ENCODE assay signal across 16 cellular contexts in the genomic region with DNA sequence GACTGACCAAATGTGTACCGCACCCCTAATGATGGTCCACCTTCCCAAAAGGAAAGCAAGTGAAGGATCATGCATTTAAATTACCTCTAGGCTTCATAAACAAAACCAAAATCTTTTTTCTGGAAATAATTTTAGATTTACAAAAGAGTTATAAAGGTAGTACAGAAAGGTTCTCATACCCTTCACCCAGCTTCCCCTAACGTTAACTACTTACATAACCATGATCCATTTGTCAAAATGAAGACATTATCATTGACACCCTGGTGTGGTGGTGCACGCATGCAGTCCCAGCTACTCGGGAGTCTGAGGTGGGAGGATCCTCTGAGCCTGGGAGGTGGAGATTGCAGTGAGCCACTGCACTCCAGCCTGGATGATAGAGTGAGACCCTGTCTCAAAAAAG.
DNase-seq lines count a peak whose midpoint lies in the region; ATAC-seq and TF ChIP-seq lines count a peak whose summit lies in the region.
"Had no signal": no experiment of that assay in that cellular context is flagged by ENCODE, and none has a peak within 500 bp of the region (broad histone marks: within the 10 kb centered on the region; RNA-seq: fewer than 3 reads in every experiment).

No MANE protein-coding gene starts in this region.

- no peak overlapping the region for H3K4me3 Mint-ChIP-seq in activated naive CD4-positive, alpha-beta T cell treated with anti-CD3 and anti-CD28 coated beads, Interleukin-2, amount 10 ng/mL, durations not matched to agents 7 days and 5 days
- H3K4me3 Mint-ChIP-seq in activated naive CD4-positive, alpha-beta T cell treated with anti-CD3 and anti-CD28 coated beads for 36 hours, result no peak overlapping the region
- H3K4me3 Mint-ChIP-seq: CD4-positive, alpha-beta T cell; CD8-positive, alpha-beta T cell had no signal

- H3K36me3 Mint-ChIP-seq in activated naive CD4-positive, alpha-beta T cell treated with anti-CD3 and anti-CD28 coated beads, Interleukin-2, amount 10 ng/mL, durations not matched to agents 7 days and 5 days, result no peaks in the 10 kb centered on the region
- no peaks in the 10 kb centered on the region for H3K36me3 Mint-ChIP-seq in activated naive CD4-positive, alpha-beta T cell treated with anti-CD3 and anti-CD28 coated beads for 36 hours (ENCODE audit: low read depth)
- H3K36me3 Mint-ChIP-seq: CD8-positive, alpha-beta T cell had no signal

- H3K79me2 ChIP-seq in HCT116 (ENCODE audit: insufficient read depth, low read length), result no peaks in the 10 kb centered on the region

- H3K27ac Mint-ChIP-seq in activated naive CD4-positive, alpha-beta T cell treated with anti-CD3 and anti-CD28 coated beads, Interleukin-2, amount 10 ng/mL, durations not matched to agents 7 days and 5 days, result peak overlapping the region; percentile 9
- no peak overlapping the region for H3K27ac Mint-ChIP-seq in activated naive CD4-positive, alpha-beta T cell treated with anti-CD3 and anti-CD28 coated beads for 36 hours
- H3K27ac Mint-ChIP-seq: CD4-positive, alpha-beta T cell; CD8-positive, alpha-beta T cell had no signal

- H3K4me1 ChIP-seq in HCT116 (ENCODE audit: control insufficient read depth in 1 of 2, insufficient read depth in 2 of 2, low read length in 2 of 2), result peaks cover 6 to 25% of the 10 kb centered on the region in 2 experiments
- no peaks in the 10 kb centered on the region for H3K4me1 ChIP-seq in testis
- H3K4me1 ChIP-seq: BE2C, BLaER1 had no signal

- no peaks in the 10 kb centered on the region for H3K4me1 Mint-ChIP-seq in activated naive CD4-positive, alpha-beta T cell treated with anti-CD3 and anti-CD28 coated beads, Interleukin-2, amount 10 ng/mL, durations not matched to agents 7 days and 5 days
- H3K4me1 Mint-ChIP-seq in activated naive CD4-positive, alpha-beta T cell treated with anti-CD3 and anti-CD28 coated beads for 36 hours (ENCODE audit: low read depth), result no peaks in the 10 kb centered on the region

- H3K27ac ChIP-seq in HCT116 (ENCODE audit: low read depth, low read length) (no peak overlapping the region), testis (no peak overlapping the region)
- H3K27ac ChIP-seq: 22Rv1, BLaER1 had no signal

- no peaks in the 10 kb centered on the region for H3K9me2 ChIP-seq in HCT116 (ENCODE audit: insufficient read depth)

- no peak for DNase-seq in activated naive CD4-positive, alpha-beta T cell treated with anti-CD3 and anti-CD28 coated beads, Interleukin-2, amount 10 ng/mL, durations not matched to agents 7 days and 5 days
- no peak for DNase-seq in activated naive CD4-positive, alpha-beta T cell treated with anti-CD3 and anti-CD28 coated beads for 36 hours
- DNase-seq in HCT116 (ENCODE audit: low read depth, low spot score), result no peak
- no peak for DNase-seq in testis
- DNase-seq in RPMI8226, result no peak
- DNase-seq: ACHN; BE2C; C1 segment of cervical spinal cord; Caco-2; Calu3; CD4-positive, alpha-beta T cell; CD8-positive, alpha-beta T cell; DMS79 treated with DMSO at 0.1 percent for 48 hours; GF-D8 had no signal

- RAD21 ChIA-PET in HCT116 (lab: Charles Lee; ENCODE audit: low non-redundant PET in 1 of 2, low total read pairs in 2 of 2, uncharacterized antibody in 2 of 2, unreplicated experiment in 2 of 2), result interaction anchor here in 1 of 2 experiments (0.9 kb wide), 1 partner anchor 510 kb away, joined by 3 read pairs; no protein-coding TSS in a partner anchor

- POLR2A ChIA-PET in HCT116 (lab: Charles Lee), result no interaction called here

- CTCF ChIA-PET in activated naive CD4-positive, alpha-beta T cell treated with anti-CD3 and anti-CD28 coated beads, Interleukin-2, amount 10 ng/mL, durations not matched to agents 7 days and 5 days (lab: Charles Lee), result no interaction called here
- CTCF ChIA-PET in activated naive CD4-positive, alpha-beta T cell treated with anti-CD3 and anti-CD28 coated beads for 36 hours (lab: Charles Lee), result no interaction called here
- CTCF ChIA-PET in HCT116 (lab: Charles Lee), result no interaction called here

- H3K4me3 ChIP-seq in HCT116 (replicated peaks in 1 of 2; ENCODE audit: low read depth in 1 of 2, low read length in 2 of 2) (no peak overlapping the region), testis (no peak overlapping the region)
- H3K4me3 ChIP-seq: BLaER1 had no signal

- H3K36me3 ChIP-seq in HCT116 (ENCODE audit: control insufficient read depth in 1 of 2, insufficient read depth in 2 of 2, low read length in 2 of 2), result 0 out of 4 replicates have a peak, but pooled peaks cover 0 to 4% of the 10 kb centered on the region in 2 experiments
- H3K36me3 ChIP-seq in testis (ENCODE audit: low read depth, missing control alignments), result no peaks in the 10 kb centered on the region
- H3K36me3 ChIP-seq: BE2C, BLaER1 had no signal

- H3K9me3 ChIP-seq in HCT116 (ENCODE audit: control insufficient read depth in 1 of 2, insufficient read depth in 1 of 2, low read depth in 1 of 2, low read length in 2 of 2), result peaks cover 8 to 10% of the 10 kb centered on the region in 2 experiments; a peak in 2 of 4 replicates
- H3K9me3 ChIP-seq in testis, result no peaks in the 10 kb centered on the region

- no peaks in the 10 kb centered on the region for H4K20me1 ChIP-seq in HCT116 (ENCODE audit: insufficient read depth)
- H4K20me1 ChIP-seq: BLaER1 had no signal

- peak overlapping the region; percentile 48 for H3K4me2 ChIP-seq in HCT116 (ENCODE audit: low read length)
- H3K4me2 ChIP-seq: BLaER1 had no signal

- no peak for TF ChIP-seq RAD21 in HCT116 (IDR thresholded peaks at IDR 0.05; ENCODE audit: low read depth)

- intact Hi-C loops in activated naive CD4-positive, alpha-beta T cell treated with anti-CD3 and anti-CD28 coated beads for 36 hours (cut with micrococcal nuclease), result no loop called here
- intact Hi-C loops in HCT116 (cut with micrococcal nuclease) (no loop called here), testis (cut with DNase I; ENCODE audit: low total_unique reads) (no loop called here)

- TF ChIP-seq CTCF in HCT116 (IDR thresholded peaks at IDR 0.05 in 2 of 3, conservative IDR thresholded peaks at IDR 0.05 in 1 of 3; ENCODE audit: borderline replicate concordance in 1 of 3, insufficient read depth in 1 of 3, low read depth in 2 of 3, low read length in 2 of 3), result no peak
- no peak for TF ChIP-seq CTCF in testis (IDR thresholded peaks at IDR 0.05)

- H3K9me3 Mint-ChIP-seq in activated naive CD4-positive, alpha-beta T cell treated with anti-CD3 and anti-CD28 coated beads, Interleukin-2, amount 10 ng/mL, durations not matched to agents 7 days and 5 days, result peaks cover 7% of the 10 kb centered on the region
- H3K9me3 Mint-ChIP-seq in activated naive CD4-positive, alpha-beta T cell treated with anti-CD3 and anti-CD28 coated beads for 36 hours, result peaks cover 10% of the 10 kb centered on the region

- H2AFZ ChIP-seq in HCT116 (ENCODE audit: low read depth, low read length, poor library complexity, severe bottlenecking), result no peak overlapping the region

- TF ChIP-seq POLR2A in HCT116 (IDR thresholded peaks at IDR 0.05; ENCODE audit: borderline replicate concordance, extremely low read depth, insufficient read depth, insufficient read length), result no peak
- no peak for TF ChIP-seq POLR2A in testis (IDR thresholded peaks at IDR 0.05)

- H3K27me3 ChIP-seq in HCT116 (ENCODE audit: insufficient read depth, low read length), result no peaks in the 10 kb centered on the region
- H3K27me3 ChIP-seq in testis, result no peaks in the 10 kb centered on the region
- H3K27me3 ChIP-seq: BE2C, BLaER1 had no signal

- H3K9ac ChIP-seq in HCT116 (ENCODE audit: low read length), result no peak overlapping the region
- H3K9ac ChIP-seq: BLaER1 had no signal

- ATAC-seq in HCT116, result peak; percentile 26; the same call in 1 of the 2 replicates
- ATAC-seq: CD8-positive, alpha-beta T cell had no signal

- no TSS peak for BruUV-seq in HCT116 (replicated peaks; lab: Mats Ljungman, UMichigan)

- no peaks in the 10 kb centered on the region for H3K27me3 Mint-ChIP-seq in activated naive CD4-positive, alpha-beta T cell treated with anti-CD3 and anti-CD28 coated beads, Interleukin-2, amount 10 ng/mL, durations not matched to agents 7 days and 5 days
- H3K27me3 Mint-ChIP-seq in activated naive CD4-positive, alpha-beta T cell treated with anti-CD3 and anti-CD28 coated beads for 36 hours (ENCODE audit: low read depth), result no peaks in the 10 kb centered on the region
- H3K27me3 Mint-ChIP-seq: CD4-positive, alpha-beta T cell had no signal

- WGBS in testis, 2 donors, result 91 to 96% methylated on average over 4 of the region's 4 CpGs

TF ChIP-seq in HCT116, 20 proteins besides CTCF, POLR2A, EP300 and RAD21 (continues in another document):
- TF ChIP-seq ZFX (IDR thresholded peaks at IDR 0.05) (no peak), EZH2 (IDR thresholded peaks at IDR 0.05) (no peak), TCF7L2 (IDR thresholded peaks at IDR 0.05; ENCODE audit: borderline replicate concordance, extremely low read depth, insufficient read depth, insufficient read length) (no peak), YY1 (IDR thresholded peaks at IDR 0.05; ENCODE audit: extremely low read depth, insufficient replicate concordance, low read depth, low read length) (no peak), EGR1 (IDR thresholded peaks at IDR 0.05; ENCODE audit: low read depth) (no peak), ZNF274 (IDR thresholded peaks at IDR 0.05; ENCODE audit: low read depth, low read length) (no peak), ELF1 (IDR thresholded peaks at IDR 0.05; ENCODE audit: borderline replicate concordance, low read depth) (no peak)
- TF ChIP-seq, protein P1, sequence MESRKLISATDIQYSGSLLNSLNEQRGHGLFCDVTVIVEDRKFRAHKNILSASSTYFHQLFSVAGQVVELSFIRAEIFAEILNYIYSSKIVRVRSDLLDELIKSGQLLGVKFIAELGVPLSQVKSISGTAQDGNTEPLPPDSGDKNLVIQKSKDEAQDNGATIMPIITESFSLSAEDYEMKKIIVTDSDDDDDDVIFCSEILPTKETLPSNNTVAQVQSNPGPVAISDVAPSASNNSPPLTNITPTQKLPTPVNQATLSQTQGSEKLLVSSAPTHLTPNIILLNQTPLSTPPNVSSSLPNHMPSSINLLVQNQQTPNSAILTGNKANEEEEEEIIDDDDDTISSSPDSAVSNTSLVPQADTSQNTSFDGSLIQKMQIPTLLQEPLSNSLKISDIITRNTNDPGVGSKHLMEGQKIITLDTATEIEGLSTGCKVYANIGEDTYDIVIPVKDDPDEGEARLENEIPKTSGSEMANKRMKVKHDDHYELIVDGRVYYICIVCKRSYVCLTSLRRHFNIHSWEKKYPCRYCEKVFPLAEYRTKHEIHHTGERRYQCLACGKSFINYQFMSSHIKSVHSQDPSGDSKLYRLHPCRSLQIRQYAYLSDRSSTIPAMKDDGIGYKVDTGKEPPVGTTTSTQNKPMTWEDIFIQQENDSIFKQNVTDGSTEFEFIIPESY (IDR thresholded peaks at IDR 0.05; ENCODE audit: extremely low read depth, insufficient replicate concordance, low read length), result no peak
